24 cellular contexts compared by ENCODE assay signal in the genomic region with DNA sequence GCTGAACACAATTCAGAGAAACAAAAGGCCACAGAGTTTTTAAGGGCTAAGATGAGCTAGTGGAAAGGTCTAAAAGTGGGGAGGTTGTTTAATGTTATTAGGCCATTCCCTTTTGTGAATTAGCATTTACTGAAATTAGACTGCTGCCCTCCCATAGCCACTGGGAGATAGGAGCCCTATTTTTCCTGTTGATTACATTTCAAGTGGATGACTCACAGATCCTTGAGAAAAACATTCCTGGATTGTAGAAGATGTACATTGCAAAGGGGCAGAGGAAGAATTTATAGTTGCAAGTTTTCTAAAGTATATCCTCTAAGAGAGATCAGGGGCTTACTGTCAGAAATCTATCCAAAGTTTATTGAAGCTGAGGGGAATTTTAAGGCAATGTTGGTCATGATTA.
"Had no signal": no experiment of that assay in that cellular context is flagged by ENCODE, and none has a peak within 500 bp of the region (broad histone marks: within the 10 kb centered on the region; RNA-seq: fewer than 3 reads in every experiment).

No MANE protein-coding gene starts in this region.

- H3K4me3 ChIP-seq: esophagus squamous epithelium, lung, mucosa of descending colon, right atrium auricular region, suprapubic skin, transverse colon, vagina had no signal

- H3K36me3 ChIP-seq: esophagus squamous epithelium, right atrium auricular region, suprapubic skin, transverse colon, vagina had no signal

- FAIRE-seq: islet of Langerhans had no signal

- H3K4me1 ChIP-seq: esophagus squamous epithelium, right atrium auricular region, suprapubic skin, transverse colon, vagina had no signal

- H3K9me3 ChIP-seq: esophagus squamous epithelium, right atrium auricular region, suprapubic skin, transverse colon, vagina had no signal

- ATAC-seq: activated CD4-positive, CD25-positive, alpha-beta regulatory T cell treated with anti-CD3 and anti-CD28 coated beads, Interleukin-2, amount 50 U/mL, for 24 hours; activated CD8-positive, alpha-beta T cell treated with anti-CD3 and anti-CD28 coated beads, Interleukin-2, amount 10 ng/mL, durations not matched to agents 7 days and 5 days; activated naive CD8-positive, alpha-beta T cell treated with anti-CD3 and anti-CD28 coated beads, Interleukin-2, amount 50 U/mL, for 24 hours; activated T-cell treated with anti-CD3 and anti-CD28 coated beads, Interleukin-2, amount 50 U/mL, for 4 hours; left colon; mucosa of descending colon; stimulated activated naive CD8-positive, alpha-beta T cell treated with anti-CD3 and anti-CD28 coated beads, Interleukin-15, amount 100 ng/mL, for 72 hours had no signal

- DNase-seq: activated CD4-positive, alpha-beta T cell treated with anti-CD3 and anti-CD28 coated beads, Interleukin-2, amount 10 ng/mL, durations not matched to agents 7 days and 5 days; activated CD8-positive, alpha-beta memory T cell treated with anti-CD3 and anti-CD28 coated beads, Interleukin-2, amount 50 U/mL, for 4 hours; activated CD8-positive, alpha-beta T cell treated with anti-CD3 and anti-CD28 coated beads, Interleukin-2, amount 10 ng/mL, durations not matched to agents 7 days and 5 days; activated effector memory CD4-positive, alpha-beta T cell treated with Interleukin-2 at 50 U/mL for 16 hours; activated naive CD4-positive, alpha-beta T cell treated with anti-CD3 and anti-CD28 coated beads, Interleukin-2, amount 10 ng/mL, durations not matched to agents 7 days and 5 days; activated naive CD8-positive, alpha-beta T cell treated with anti-CD3 and anti-CD28 coated beads, Interleukin-2, amount 50 U/mL, for 24 hours; activated T-cell treated with anti-CD3 and anti-CD28 coated beads, Interleukin-2, amount 50 U/mL, for 4 hours; anterior cingulate cortex; effector CD8-positive, alpha-beta T cell; esophagus squamous epithelium; left colon; mucosa of descending colon; naive B cell; stimulated activated CD4-positive, alpha-beta T cell treated with anti-CD3 and anti-CD28 coated beads, Interleukin-15, amount 100 ng/mL, for 24 hours; stimulated activated CD4-positive, alpha-beta T cell treated with anti-CD3 and anti-CD28 coated beads, Interleukin-4, amount 100 ng/mL, for 1 hour; stimulated activated naive CD8-positive, alpha-beta T cell treated with anti-CD3 and anti-CD28 coated beads, Interleukin-15, amount 100 ng/mL, for 72 hours; T-helper 1 cell; transverse colon had no signal

- H3K27me3 ChIP-seq: esophagus squamous epithelium, right atrium auricular region, suprapubic skin, transverse colon, vagina had no signal

- H3K27ac ChIP-seq: esophagus squamous epithelium, right atrium auricular region, suprapubic skin, transverse colon, vagina had no signal
